ENCODE assay signal across 16 cellular contexts in the genomic region with DNA sequence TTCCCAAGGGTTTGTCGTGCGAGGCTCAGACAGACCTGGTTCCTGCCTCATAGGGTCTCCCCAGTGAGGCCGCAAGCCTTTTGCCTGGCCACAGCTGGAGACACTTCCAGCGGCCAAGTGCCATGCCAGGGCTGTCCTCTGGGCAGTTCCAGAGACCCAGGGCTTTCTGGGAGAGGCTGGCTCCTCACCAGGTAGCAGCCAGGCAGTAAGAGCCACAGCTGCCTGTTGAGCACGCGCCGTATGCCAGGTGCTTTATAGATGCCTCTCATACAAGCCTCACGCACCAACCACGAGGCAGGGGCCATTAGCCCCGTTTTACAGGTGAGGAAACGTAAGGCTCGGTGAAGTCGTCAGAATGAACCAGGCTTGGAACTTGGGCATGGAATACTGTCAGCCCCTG. TPM values are rescaled to one million over a fixed set of nuclear protein-coding genes. Genes with fewer than 3 reads are reported as not detected.
DNase-seq lines count a peak whose midpoint lies in the region; ATAC-seq and TF ChIP-seq lines count a peak whose summit lies in the region.
"Had no signal": no experiment of that assay in that cellular context is flagged by ENCODE, and none has a peak within 500 bp of the region (broad histone marks: within the 10 kb centered on the region; RNA-seq: fewer than 3 reads in every experiment).

No MANE protein-coding gene starts in this region.

- H3K9me3 ChIP-seq in HEK293 (ENCODE audit: control insufficient read depth, insufficient read depth, low read depth, low read length) (no peaks in the 10 kb centered on the region), psoas muscle (no peaks in the 10 kb centered on the region)
- H3K9me3 ChIP-seq: BE2C had no signal

- H3K36me3 ChIP-seq in HEK293 (ENCODE audit: control insufficient read depth in 2 of 2, insufficient read depth in 1 of 2, low read length in 2 of 2), result peaks cover 0 to 57% of the 10 kb centered on the region in 2 experiments; a peak in 1 of 3 replicates
- H3K36me3 ChIP-seq in psoas muscle (ENCODE audit: insufficient read depth in 1 of 2, low read depth in 1 of 2), result peaks cover 4 to 61% of the 10 kb centered on the region in 2 donors
- H3K36me3 ChIP-seq: BE2C had no signal

- TF ChIP-seq CTCF in HEK293 (tag by site-specific recombination; IDR thresholded peaks at IDR 0.05) (no peak), psoas muscle (IDR thresholded peaks at IDR 0.05) (no peak)

- intact Hi-C loops in psoas muscle (cut with DNase I), result no loop called here

- 58 to 70% (median 62%) methylated on average over 13 of the region's 13 CpGs for WGBS in psoas muscle, 3 donors

- POLR2A ChIA-PET in HEK293 (lab: Yijun Ruan, JAX), result no interaction called here

- H3K4me1 ChIP-seq in HEK293 (ENCODE audit: control insufficient read depth, insufficient read depth, low read length) (no peaks in the 10 kb centered on the region), psoas muscle (peaks cover 36% of the 10 kb centered on the region)
- H3K4me1 ChIP-seq: BE2C had no signal

- peak; percentile 43 for DNase-seq in NCI-H510A treated with DMSO at 0.1 percent for 48 hours (lab: John Stamatoyannopoulos, UW)
- DNase-seq in psoas muscle, result peak in 1 of 2 donors; percentile 48
- no peak for DNase-seq in cerebellar nuclear complex (lab: John Stamatoyannopoulos, UW)
- no peak for DNase-seq in pons (ENCODE audit: low spot score)
- DNase-seq: ACHN; BE2C; C1 segment of cervical spinal cord; CD4-positive, CD25-positive, alpha-beta regulatory T cell; CD8-positive, alpha-beta memory T cell; COR-L47; DMS 273 treated with DMSO at 0.1 percent for 48 hours; HCEC 1CT; HFFc6 had no signal

- no peak overlapping the region for H3K4me3 ChIP-seq in HEK293 (ENCODE audit: low read depth, low read length)
- H3K4me3 ChIP-seq in psoas muscle, result no peak overlapping the region

- H3K27ac ChIP-seq in HEK293 (ENCODE audit: extremely low read depth, low read depth, low read length) (no peak overlapping the region), psoas muscle (peak overlapping the region; percentile 66)

- CTCF ChIA-PET in HEK293 (lab: Yijun Ruan, JAX), result interaction anchor here (0.6 to 0.7 kb wide), 2 partner anchors 27 to 228 kb away, joined by 3 read pairs; no protein-coding TSS in a partner anchor

- ATAC-seq in psoas muscle (peak in 2 of 4 donors; percentile 9 to 45), HG03135 (IDR thresholded peaks at IDR 0.05; ENCODE audit: unreplicated experiment) (no peak)
- ATAC-seq: HepG2 had no signal

- H3K27me3 ChIP-seq in psoas muscle (ENCODE audit: insufficient read depth in 3 of 3, low read length in 2 of 3), result no peaks in the 10 kb centered on the region
- H3K27me3 ChIP-seq: BE2C had no signal

TF ChIP-seq in HEK293, 187 proteins besides CTCF, POLR2A, EP300 and RAD21:
- TF ChIP-seq SCRT2 (tag by site-specific recombination; IDR thresholded peaks at IDR 0.05) (peak; percentile 28; the same call in 1 of the 2 replicates), ZNF677 (tag by site-specific recombination; IDR thresholded peaks at IDR 0.05) (no peak)

RNA-seq across cellular contexts. Expression of a gene that starts 28.0 kb away (rescaled TPM):
- total RNA-seq in psoas muscle, result 10 to 100 TPM; 21.0 to 56.8 (median 37.0) TPM
- polyA plus RNA-seq in psoas muscle, result 10 to 100 TPM in 2 of 3 donors, 1 to 10 TPM in 1; 5.8 to 23.4 (median 14.9) TPM

RNA-seq across cellular contexts. Expression of a gene that starts 30.1 kb away (rescaled TPM):
- total RNA-seq in psoas muscle, result 10 to 100 TPM; 12.0 to 60.7 (median 42.1) TPM
- 10 to 100 TPM; 22.9 to 46.2 (median 28.6) TPM for polyA plus RNA-seq in psoas muscle
